ENCODE assay signal across 1 cellular context in the genomic region with DNA sequence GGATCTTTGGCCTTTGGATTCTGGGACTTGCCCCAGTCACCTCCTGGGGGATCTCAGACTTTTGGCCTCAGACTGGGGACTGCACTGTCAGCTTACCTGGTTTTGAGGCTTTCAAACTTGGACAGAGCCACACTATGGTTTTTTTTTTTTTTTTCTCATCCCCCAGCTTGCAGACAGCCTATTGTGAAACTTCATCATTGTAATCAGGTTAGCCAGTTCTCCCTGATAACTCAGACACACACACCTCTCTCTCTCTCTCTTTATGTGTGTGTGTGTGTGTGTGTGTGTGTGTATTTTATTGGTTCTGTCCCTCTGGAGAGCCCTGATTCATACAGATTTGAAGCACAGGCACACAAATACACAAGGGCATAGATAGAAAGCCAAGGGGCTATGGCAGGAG.
TF ChIP-seq lines count a peak whose summit lies in the region.

No MANE protein-coding gene starts in this region.

TF ChIP-seq in HEK293, 187 proteins besides CTCF, POLR2A, EP300 and RAD21 (continued from another document):
- TF ChIP-seq, protein P1, sequence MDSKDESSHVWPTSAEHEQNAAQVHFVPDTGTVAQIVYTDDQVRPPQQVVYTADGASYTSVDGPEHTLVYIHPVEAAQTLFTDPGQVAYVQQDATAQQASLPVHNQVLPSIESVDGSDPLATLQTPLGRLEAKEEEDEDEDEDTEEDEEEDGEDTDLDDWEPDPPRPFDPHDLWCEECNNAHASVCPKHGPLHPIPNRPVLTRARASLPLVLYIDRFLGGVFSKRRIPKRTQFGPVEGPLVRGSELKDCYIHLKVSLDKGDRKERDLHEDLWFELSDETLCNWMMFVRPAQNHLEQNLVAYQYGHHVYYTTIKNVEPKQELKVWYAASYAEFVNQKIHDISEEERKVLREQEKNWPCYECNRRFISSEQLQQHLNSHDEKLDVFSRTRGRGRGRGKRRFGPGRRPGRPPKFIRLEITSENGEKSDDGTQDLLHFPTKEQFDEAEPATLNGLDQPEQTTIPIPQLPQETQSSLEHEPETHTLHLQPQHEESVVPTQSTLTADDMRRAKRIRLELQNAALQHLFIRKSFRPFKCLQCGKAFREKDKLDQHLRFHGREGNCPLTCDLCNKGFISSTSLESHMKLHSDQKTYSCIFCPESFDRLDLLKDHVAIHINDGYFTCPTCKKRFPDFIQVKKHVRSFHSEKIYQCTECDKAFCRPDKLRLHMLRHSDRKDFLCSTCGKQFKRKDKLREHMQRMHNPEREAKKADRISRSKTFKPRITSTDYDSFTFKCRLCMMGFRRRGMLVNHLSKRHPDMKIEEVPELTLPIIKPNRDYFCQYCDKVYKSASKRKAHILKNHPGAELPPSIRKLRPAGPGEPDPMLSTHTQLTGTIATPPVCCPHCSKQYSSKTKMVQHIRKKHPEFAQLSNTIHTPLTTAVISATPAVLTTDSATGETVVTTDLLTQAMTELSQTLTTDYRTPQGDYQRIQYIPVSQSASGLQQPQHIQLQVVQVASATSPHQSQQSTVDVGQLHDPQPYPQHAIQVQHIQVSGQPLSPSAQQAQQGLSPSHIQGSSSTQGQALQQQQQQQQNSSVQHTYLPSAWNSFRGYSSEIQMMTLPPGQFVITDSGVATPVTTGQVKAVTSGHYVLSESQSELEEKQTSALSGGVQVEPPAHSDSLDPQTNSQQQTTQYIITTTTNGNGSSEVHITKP (tag by site-specific recombination; IDR thresholded peaks at IDR 0.05), result peak; percentile 19; the same call in 1 of the 2 replicates
TF ChIP-seq in HEK293: peak in this region for 2.
